In the genomic region with DNA sequence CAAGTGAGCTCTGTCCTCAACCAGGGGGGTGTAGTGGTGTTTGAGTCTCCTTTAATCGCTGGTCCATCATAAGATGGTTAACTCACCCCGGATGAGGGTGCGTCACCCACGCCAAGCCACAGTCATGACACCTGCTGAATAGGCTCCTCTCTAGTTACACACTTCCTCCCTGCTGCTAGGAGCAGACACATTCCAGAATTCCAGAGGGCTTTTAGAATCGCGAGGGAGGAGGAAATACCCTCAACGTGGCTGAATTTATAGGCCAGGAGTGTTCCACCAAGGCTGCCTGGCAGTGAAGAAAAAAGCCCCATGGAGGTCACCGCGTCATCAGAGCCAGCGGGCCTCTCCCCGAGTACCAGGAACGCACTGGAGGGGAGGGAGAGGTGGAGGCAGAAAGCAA, we compare ENCODE assay signal across 8 cellular contexts. TPM values are rescaled to one million over a fixed set of nuclear protein-coding genes. Genes with fewer than 3 reads are reported as not detected.
DNase-seq lines count a peak whose midpoint lies in the region; ATAC-seq and TF ChIP-seq lines count a peak whose summit lies in the region.

No MANE protein-coding gene starts in this region.

- no peak for TF ChIP-seq POLR2A in erythroblast (IDR thresholded peaks at IDR 0.05; ENCODE audit: low read length)

- no peak overlapping the region for H3K27ac ChIP-seq in right cardiac atrium (ENCODE audit: low read length)

- no peaks in the 10 kb centered on the region for H3K27me3 ChIP-seq in right cardiac atrium (ENCODE audit: control insufficient read depth, insufficient read depth)

- peak overlapping the region; percentile 13 for H3K4me3 ChIP-seq in right cardiac atrium (ENCODE audit: low read length)

- DNase-seq in activated T-cell treated with anti-CD3 and anti-CD28 coated beads, Interleukin-2, amount 50 U/mL, for 4 hours = no peak
- DNase-seq in right cardiac atrium = no peak
- peak; percentile 41 for DNase-seq in stimulated activated CD4-positive, alpha-beta T cell treated with anti-CD3 and anti-CD28 coated beads, Interleukin-4, amount 100 ng/mL, for 24 hours
- DNase-seq in erythroblast (lab: John Stamatoyannopoulos, UW) = no peak
- no peak for DNase-seq in DMS114 treated with DMSO at 0.1 percent for 48 hours (lab: John Stamatoyannopoulos, UW; ENCODE audit: unreplicated experiment)

- peaks cover 24% of the 10 kb centered on the region for H3K36me3 Mint-ChIP-seq in activated T-cell treated with anti-CD3 and anti-CD28 coated beads, Interleukin-2, amount 50 U/mL, for 4 hours (ENCODE audit: insufficient read depth)

- no peaks in the 10 kb centered on the region for H3K9me3 ChIP-seq in right cardiac atrium (ENCODE audit: control insufficient read depth, low read length)

- peak overlapping the region; percentile 83 for H3K4me3 Mint-ChIP-seq in activated T-cell treated with anti-CD3 and anti-CD28 coated beads, Interleukin-2, amount 50 U/mL, for 4 hours

- TF ChIP-seq EP300 in Ishikawa (IDR thresholded peaks at IDR 0.05; ENCODE audit: borderline replicate concordance) = no peak

- peak; percentile 41 to 43 for ATAC-seq in activated T-cell treated with anti-CD3 and anti-CD28 coated beads, Interleukin-2, amount 50 U/mL, for 4 hours
- no peak for ATAC-seq in right cardiac atrium
- no peak for ATAC-seq in GM21390 (IDR thresholded peaks at IDR 0.05; ENCODE audit: unreplicated experiment)
- no peak for ATAC-seq in HG03159 (IDR thresholded peaks at IDR 0.05; ENCODE audit: unreplicated experiment)

- 54% methylated on average over 12 of the region's 12 CpGs for WGBS in right cardiac atrium

- no peaks in the 10 kb centered on the region for H3K27me3 Mint-ChIP-seq in activated T-cell treated with anti-CD3 and anti-CD28 coated beads, Interleukin-2, amount 50 U/mL, for 4 hours (ENCODE audit: low read depth)

- H3K9me3 Mint-ChIP-seq in activated T-cell treated with anti-CD3 and anti-CD28 coated beads, Interleukin-2, amount 50 U/mL, for 4 hours = no peaks in the 10 kb centered on the region

- intact Hi-C loops in right cardiac atrium (cut with DNase I) = no loop called here

- peaks cover 10% of the 10 kb centered on the region for H3K4me1 ChIP-seq in right cardiac atrium (ENCODE audit: control insufficient read depth, insufficient read depth, low read length)

- TF ChIP-seq RAD21 in Ishikawa (IDR thresholded peaks at IDR 0.05; ENCODE audit: low read depth) = no peak

- peaks cover 85% of the 10 kb centered on the region for H3K4me1 Mint-ChIP-seq in activated T-cell treated with anti-CD3 and anti-CD28 coated beads, Interleukin-2, amount 50 U/mL, for 4 hours (ENCODE audit: low read depth)

TF ChIP-seq in Ishikawa, 13 proteins besides CTCF, POLR2A, EP300 and RAD21:
- no peak for TF ChIP-seq NFIC (IDR thresholded peaks at IDR 0.05)
- 0 out of 2 replicates have a peak, but pooled peaks have one; percentile 40 for TF ChIP-seq TEAD4 (IDR thresholded peaks at IDR 0.05)
- TF ChIP-seq TCF12 (IDR thresholded peaks at IDR 0.05; ENCODE audit: low read depth) = peak; percentile 25; the same call in 1 of the 2 replicates

RNA-seq across cellular contexts. Expression of a gene that starts 5.1 kb away (rescaled TPM):
- 10 to 100 TPM; 10.1 to 16.3 (median 12.8) TPM for total RNA-seq in activated T-cell treated with anti-CD3 and anti-CD28 coated beads, Interleukin-2, amount 50 U/mL, for 4 hours
- total RNA-seq in right cardiac atrium = 10 to 100 TPM; 70.2 to 85.2 (median 79.4) TPM
- polyA plus RNA-seq in right cardiac atrium = 192 TPM

Comparison
In these comparisons a context has a peak if more than half of its experiments do, and no peak if none do; other contexts are left out.
1. ATAC-seq: peak in activated T-cell treated with anti-CD3 and anti-CD28 coated beads, Interleukin-2, amount 50 U/mL, for 4 hours (2 of 2); none in right cardiac atrium (0 of 2), GM21390 (single experiment) and HG03159 (single experiment).
2. RNA of a gene that starts 5.1 kb away (total RNA-seq): 70.2 to 85.2 TPM in right cardiac atrium; 10.1 to 16.3 TPM in activated T-cell treated with anti-CD3 and anti-CD28 coated beads, Interleukin-2, amount 50 U/mL, for 4 hours; every median in the first group is over 4 times any median in the second.